ENCODE assay signal across 12 cellular contexts in the genomic region with DNA sequence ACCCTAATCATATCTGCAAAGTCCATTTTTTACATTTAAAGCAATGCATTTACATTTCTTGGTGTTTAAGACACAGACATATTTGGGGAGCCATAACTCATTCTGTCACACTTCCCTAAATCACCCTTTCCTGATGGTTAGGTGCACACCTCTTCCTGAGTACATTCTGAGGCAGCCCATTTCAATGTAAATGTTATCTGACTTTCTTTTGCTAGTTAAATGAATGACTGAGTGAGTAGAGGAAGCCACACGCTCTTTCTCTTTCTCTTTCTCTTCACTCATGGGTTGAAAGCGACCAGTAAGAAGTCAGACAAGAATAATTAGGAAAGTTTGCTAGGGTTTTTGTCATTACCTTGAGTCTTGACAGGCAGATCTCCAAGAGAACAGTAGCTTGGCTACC.
A peak's percentile ranks its signal among the peaks of the same experiment; 100 is the strongest.
DNase-seq lines count a peak whose midpoint lies in the region; ATAC-seq and TF ChIP-seq lines count a peak whose summit lies in the region.
"Had no signal": no experiment of that assay in that cellular context is flagged by ENCODE, and none has a peak within 500 bp of the region (broad histone marks: within the 10 kb centered on the region; RNA-seq: fewer than 3 reads in every experiment).

No MANE protein-coding gene starts in this region.

- H3K27ac ChIP-seq in right atrium auricular region (no peak overlapping the region), ascending aorta (no peak overlapping the region)
- H3K27ac ChIP-seq: adrenal gland, epithelial cell of prostate, left lung had no signal

- no peaks in the 10 kb centered on the region for H3K36me3 Mint-ChIP-seq in activated naive CD8-positive, alpha-beta T cell treated with anti-CD3 and anti-CD28 coated beads for 36 hours

- no peaks in the 10 kb centered on the region for H3K9me3 ChIP-seq in right atrium auricular region
- no peaks in the 10 kb centered on the region for H3K9me3 ChIP-seq in ascending aorta
- H3K9me3 ChIP-seq: adrenal gland, left lung had no signal

- peaks cover 7% of the 10 kb centered on the region for H3K4me1 Mint-ChIP-seq in activated naive CD8-positive, alpha-beta T cell treated with anti-CD3 and anti-CD28 coated beads for 36 hours

- DNase-seq in activated naive CD8-positive, alpha-beta T cell treated with anti-CD3 and anti-CD28 coated beads for 36 hours = no peak
- DNase-seq in right atrium auricular region (ENCODE audit: low spot score) (no peak), pons (ENCODE audit: low spot score) (no peak), KBM-7 (no peak), ascending aorta (ENCODE audit: low spot score in 2 of 2) (no peak)
- DNase-seq: adrenal gland; left lung; stimulated activated naive CD4-positive, alpha-beta T cell treated with Interleukin-2 at 50 U/mL for 16 hours had no signal

- no peak overlapping the region for H3K4me3 Mint-ChIP-seq in activated naive CD8-positive, alpha-beta T cell treated with anti-CD3 and anti-CD28 coated beads for 36 hours

- TF ChIP-seq CTCF in right atrium auricular region (IDR thresholded peaks at IDR 0.05) = no peak
- no peak for TF ChIP-seq CTCF in ascending aorta (IDR thresholded peaks at IDR 0.05)

- ATAC-seq in GM18520 (IDR thresholded peaks at IDR 0.05; ENCODE audit: unreplicated experiment) = peak; percentile 88
- peak; percentile 96 for ATAC-seq in GM21381 (IDR thresholded peaks at IDR 0.05; ENCODE audit: unreplicated experiment)
- peak; percentile 95 for ATAC-seq in HG03095 (IDR thresholded peaks at IDR 0.05; ENCODE audit: unreplicated experiment)
- ATAC-seq: left lung had no signal

- intact Hi-C loops in ascending aorta (cut with DNase I) = no loop called here

- H3K4me1 ChIP-seq in right atrium auricular region = no peaks in the 10 kb centered on the region
- no peaks in the 10 kb centered on the region for H3K4me1 ChIP-seq in ascending aorta
- H3K4me1 ChIP-seq: adrenal gland, left lung had no signal

- H3K9me3 Mint-ChIP-seq in activated naive CD8-positive, alpha-beta T cell treated with anti-CD3 and anti-CD28 coated beads for 36 hours = no peaks in the 10 kb centered on the region

- H3K36me3 ChIP-seq in right atrium auricular region (no peaks in the 10 kb centered on the region), ascending aorta (no peaks in the 10 kb centered on the region)
- H3K36me3 ChIP-seq: adrenal gland, left lung had no signal

- H3K4me3 ChIP-seq in right atrium auricular region (no peak overlapping the region), ascending aorta (no peak overlapping the region)
- H3K4me3 ChIP-seq: adrenal gland, left lung had no signal

- H3K27me3 Mint-ChIP-seq in activated naive CD8-positive, alpha-beta T cell treated with anti-CD3 and anti-CD28 coated beads for 36 hours = no peaks in the 10 kb centered on the region

- in situ Hi-C loops in KBM-7 (cut with MboI; ENCODE audit: low pct_unique_long_range_greater_than_20kb, low sequenced_read_pairs) = no loop called here

- peak overlapping the region; percentile 14 for H3K27ac Mint-ChIP-seq in activated naive CD8-positive, alpha-beta T cell treated with anti-CD3 and anti-CD28 coated beads for 36 hours

- H3K27me3 ChIP-seq in right atrium auricular region = no peaks in the 10 kb centered on the region
- no peaks in the 10 kb centered on the region for H3K27me3 ChIP-seq in ascending aorta
- H3K27me3 ChIP-seq: adrenal gland, left lung had no signal
